In genomic region chr2:159868598-159869159, GRCh38 we compare ENCODE assay signal across 1 cellular context. TPM values are rescaled to one million over a fixed set of nuclear protein-coding genes. Genes with fewer than 3 reads are reported as not detected.
"Had no signal": no experiment of that assay in that cellular context is flagged by ENCODE, and none has a peak within 500 bp of the region (broad histone marks: within the 10 kb centered on the region; RNA-seq: fewer than 3 reads in every experiment).

No MANE protein-coding gene starts in this region.

RNA-seq across cellular contexts. Expression of gene LY75, which starts 35.9 kb away (rescaled TPM):
- total RNA-seq: NCI-H460 had no signal
